In the genomic region with DNA sequence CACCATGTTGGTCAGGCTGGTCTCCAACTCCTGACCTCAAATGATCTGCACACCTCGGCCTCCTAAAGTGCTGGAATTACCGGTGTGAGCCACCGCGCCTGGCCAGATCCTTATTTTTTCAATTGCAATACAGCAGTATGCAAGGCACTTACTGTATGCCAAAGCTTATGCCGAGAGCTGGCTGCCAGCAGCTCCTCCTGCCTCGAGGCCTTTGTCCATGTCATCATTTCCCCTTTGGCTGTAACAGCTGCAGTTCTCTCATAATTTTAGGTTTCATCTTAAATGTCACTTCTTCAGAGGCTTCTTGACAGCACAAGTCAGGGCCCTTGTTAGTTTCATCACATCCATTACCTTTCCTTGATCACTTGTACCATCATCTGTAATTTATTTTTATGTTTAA, we compare ENCODE assay signal across 9 cellular contexts. TPM values are rescaled to one million over a fixed set of nuclear protein-coding genes. Genes with fewer than 3 reads are reported as not detected.
DNase-seq lines count a peak whose midpoint lies in the region; ATAC-seq, FAIRE-seq and TF ChIP-seq lines count a peak whose summit lies in the region.
"Had no signal": no experiment of that assay in that cellular context is flagged by ENCODE, and none has a peak within 500 bp of the region (broad histone marks: within the 10 kb centered on the region; RNA-seq: fewer than 3 reads in every experiment).

No MANE protein-coding gene starts in this region.

- no peak overlapping the region for H3K9ac ChIP-seq in HepG2 (ENCODE audit: insufficient read depth, low read depth, low read length)

- ATAC-seq in HepG2 (no peak), right lobe of liver (no peak), GM19467 (IDR thresholded peaks at IDR 0.05; ENCODE audit: unreplicated experiment) (no peak)

- H3K36me3 Mint-ChIP-seq in type B pancreatic cell: peaks cover 13% of the 10 kb centered on the region

- no peak overlapping the region for H3K4me3 Mint-ChIP-seq in type B pancreatic cell

- H4K20me1 ChIP-seq in HepG2 (ENCODE audit: insufficient read depth, low read length) (peaks cover 4% of the 10 kb centered on the region; the same call in 1 of the 2 replicates), hepatocyte (ENCODE audit: insufficient read depth, poor library complexity, severe bottlenecking) (peaks cover 15% of the 10 kb centered on the region)

- H3K4me2 ChIP-seq in HepG2 (ENCODE audit: low read depth, low read length): no peak overlapping the region
- H3K4me2 ChIP-seq in hepatocyte: no peak overlapping the region

- intact Hi-C loops in HepG2 (cut with micrococcal nuclease; ENCODE audit: unreplicated experiment): no loop called here
- intact Hi-C loops in right lobe of liver (cut with DNase I): no loop called here

- POLR2A ChIA-PET in HepG2 (lab: Yijun Ruan, JAX): interaction anchor here (0.6 to 4.0 kb wide), 3 partner anchors 11 to 31 kb away, joined by 3 to 45 read pairs (median 24); partner anchors contain the start of gene CCDC134

- no peak for TF ChIP-seq CTCF in HepG2 (CRISPR knock-in tag; IDR thresholded peaks at IDR 0.05)
- TF ChIP-seq CTCF in right lobe of liver (IDR thresholded peaks at IDR 0.05): no peak
- TF ChIP-seq CTCF in VCaP (conservative IDR thresholded peaks at IDR 0.05): no peak
- no peak for TF ChIP-seq CTCF in hepatocyte (IDR thresholded peaks at IDR 0.05; ENCODE audit: poor library complexity)
- no peak for TF ChIP-seq CTCF in type B pancreatic cell (conservative IDR thresholded peaks at IDR 0.05)

- no peaks in the 10 kb centered on the region; a peak in 1 of 5 replicates for H3K27me3 ChIP-seq in HepG2 (ENCODE audit: control insufficient read depth in 1 of 2, insufficient read depth in 2 of 2, low read length in 2 of 2)
- H3K27me3 ChIP-seq in right lobe of liver: no peaks in the 10 kb centered on the region
- H3K27me3 ChIP-seq in hepatocyte: no peaks in the 10 kb centered on the region

- H3K27ac ChIP-seq in HepG2 (ENCODE audit: extremely low read length, insufficient read depth, low read length) (peak overlapping the region; percentile 96), right lobe of liver (peak overlapping the region in 1 of 3 donors; percentile 99), VCaP (peak overlapping the region; percentile 96), hepatocyte (peak overlapping the region; percentile 97)

- WGBS in HepG2 (ENCODE audit: low lambda C conversion rate): 95% methylated on average over 6 of the region's 6 CpGs
- WGBS in right lobe of liver (ENCODE audit: insufficient coverage, low coverage, low lambda C conversion rate, missing lambda C conversion rate): 37% methylated on average over 4 of the region's 6 CpGs
- 86% methylated on average over 6 of the region's 6 CpGs for WGBS in hepatocyte (ENCODE audit: low lambda C conversion rate, missing lambda C conversion rate)

- CTCF ChIA-PET in HepG2 (lab: Yijun Ruan, JAX; ENCODE audit: low intra/inter-chr PET ratio, low total read pairs): no interaction called here

- H3K27me3 Mint-ChIP-seq in type B pancreatic cell: no peaks in the 10 kb centered on the region

- H3K27ac Mint-ChIP-seq in type B pancreatic cell: peak overlapping the region; percentile 98

- no peak for FAIRE-seq in HepG2 (lab: Jason Lieb, UNC)
- FAIRE-seq: G401.6 had no signal

- H3K4me1 Mint-ChIP-seq in type B pancreatic cell (ENCODE audit: unreplicated experiment): peaks cover 30% of the 10 kb centered on the region

- no peaks in the 10 kb centered on the region for H3K9me2 ChIP-seq in hepatocyte (replicated peaks; ENCODE audit: insufficient read depth)

- H3K36me3 ChIP-seq in HepG2 (replicated peaks in 1 of 2; ENCODE audit: control insufficient read depth in 1 of 2, insufficient read depth in 2 of 2, low read length in 2 of 2) (peaks cover 1 to 10% of the 10 kb centered on the region in 2 experiments; a peak in 4 of 5 replicates), right lobe of liver (peaks cover 0 to 5% (median 0%) of the 10 kb centered on the region in 4 donors), hepatocyte (replicated peaks; ENCODE audit: insufficient read depth, low read depth) (no peaks in the 10 kb centered on the region)

- no peaks in the 10 kb centered on the region for H3K9me3 Mint-ChIP-seq in type B pancreatic cell

- peaks cover 34% of the 10 kb centered on the region for H3K79me2 ChIP-seq in HepG2 (ENCODE audit: insufficient read depth, low read length)
- peaks cover 33% of the 10 kb centered on the region for H3K79me2 ChIP-seq in hepatocyte

- no TSS peak for BruUV-seq in HepG2 (replicated peaks; lab: Mats Ljungman, UMichigan)

- no peak for TF ChIP-seq POLR2A in HepG2 (IDR thresholded peaks at IDR 0.05; ENCODE audit: insufficient read depth in 1 of 2, low read depth in 2 of 2, low read length in 2 of 2)
- TF ChIP-seq POLR2A in right lobe of liver (IDR thresholded peaks at IDR 0.05): no peak

- TF ChIP-seq RAD21 in HepG2 (CRISPR knock-in tag; IDR thresholded peaks at IDR 0.05): no peak

- H3K9me3 ChIP-seq in HepG2 (ENCODE audit: low read length) (no peaks in the 10 kb centered on the region), right lobe of liver (no peaks in the 10 kb centered on the region), hepatocyte (ENCODE audit: low read depth) (no peaks in the 10 kb centered on the region)

- peaks cover 44% of the 10 kb centered on the region for H3K4me1 ChIP-seq in HepG2 (ENCODE audit: insufficient read depth, low read length)
- H3K4me1 ChIP-seq in right lobe of liver: peaks cover 0 to 24% (median under 1%) of the 10 kb centered on the region in 4 donors
- H3K4me1 ChIP-seq in hepatocyte (ENCODE audit: insufficient read depth): peaks cover 28% of the 10 kb centered on the region

- H2AFZ ChIP-seq in HepG2 (ENCODE audit: low read length) (no peak overlapping the region), hepatocyte (no peak overlapping the region)

- in situ Hi-C loops in HepG2 (cut with HindIII; ENCODE audit: extremely low pct_ligation_motif_present, low pct_unique_long_range_greater_than_20kb): no loop called here

- TF ChIP-seq EP300 in HepG2 (IDR thresholded peaks at IDR 0.05; ENCODE audit: low read depth in 2 of 2, low read length in 2 of 2) (no peak), HepG2 (CRISPR knock-in tag; IDR thresholded peaks at IDR 0.05; ENCODE audit: borderline replicate concordance) (no peak)

- H3K4me3 ChIP-seq in HepG2 (replicated peaks in 1 of 3; ENCODE audit: insufficient read depth in 1 of 3, low read depth in 2 of 3, low read length in 3 of 3): no peak overlapping the region
- H3K4me3 ChIP-seq in right lobe of liver: no peak overlapping the region
- no peak overlapping the region for H3K4me3 ChIP-seq in hepatocyte

- DNase-seq in HepG2 (ENCODE audit: low spot score): no peak
- no peak for DNase-seq in right lobe of liver
- DNase-seq in hepatocyte (ENCODE audit: low spot score): no peak
- DNase-seq in type B pancreatic cell (ENCODE audit: extremely low spot score, unreplicated experiment): no peak
- DNase-seq in NK-92 treated with Interleukin-12 subunit alpha and Interleukin-12 subunit beta, amount 100 ng/mL, for 24 hours (lab: John Stamatoyannopoulos, UW): no peak
- no peak for DNase-seq in NCI-H2171 (lab: John Stamatoyannopoulos, UW)

RNA-seq across cellular contexts. Expression of gene SREBF2, which starts 1.5 kb away (rescaled TPM):
- total RNA-seq in HepG2 (2016; rRNA removed; fragmentation: Illumina TruSeq; extraction: Trizol) (30.2 and 53.8 TPM in 2 replicates), right lobe of liver (10 to 100 TPM; 26.7 to 63.4 (median 37.2) TPM), hepatocyte (109 and 114 TPM in 2 replicates), type B pancreatic cell (ENCODE audit: low replicate concordance) (110 and 119 TPM in 2 replicates)
- 14.0 and 16.6 TPM in 2 replicates for total RNA-seq in HepG2 (2016; cell fraction: cytosol; rRNA removed; fragmentation: Illumina TruSeq; extraction: Trizol; ENCODE audit: low read depth)
- total RNA-seq in HepG2 (2016; cell fraction: insoluble cytoplasmic fraction; rRNA removed; fragmentation: Illumina TruSeq; extraction: Trizol): 28.0 and 53.2 TPM in 2 replicates
- 33.3 and 36.0 TPM in 2 replicates for total RNA-seq in HepG2 (2016; cell fraction: membrane; rRNA removed; fragmentation: Illumina TruSeq; extraction: Trizol)
- total RNA-seq in HepG2 (2016; cell fraction: nucleus; rRNA removed; fragmentation: Illumina TruSeq; extraction: Trizol): 57.4 and 66.5 TPM in 2 replicates
- polyA plus RNA-seq in HepG2 (2011; rRNA removed) (72.6 and 108 TPM in 2 replicates), hepatocyte (96.3 and 113 TPM in 2 replicates)
- 70.5 and 75.9 TPM in 2 replicates for polyA plus RNA-seq in HepG2 (2011; cell fraction: cytosol; rRNA removed)
- 163 and 208 TPM in 2 replicates for polyA plus RNA-seq in HepG2 (2011; cell fraction: nucleus; rRNA removed)
- 109 and 143 TPM in 2 replicates for polyA plus RNA-seq in HepG2 (2012)
- polyA plus RNA-seq in HepG2 (2016; cell fraction: cytosol; fragmentation: Illumina TruSeq; extraction: Trizol; ENCODE audit: low read depth): 6.9 and 7.8 TPM in 2 replicates
- 26.3 and 34.3 TPM in 2 replicates for polyA plus RNA-seq in HepG2 (2016; cell fraction: insoluble cytoplasmic fraction; fragmentation: Illumina TruSeq; extraction: Trizol; ENCODE audit: low read depth)
- polyA plus RNA-seq in HepG2 (2016; cell fraction: membrane; fragmentation: Illumina TruSeq; extraction: Trizol; ENCODE audit: low read depth): 19.9 and 23.8 TPM in 2 replicates
- polyA plus RNA-seq in HepG2 (2016; cell fraction: nucleus; fragmentation: Illumina TruSeq; extraction: Trizol; ENCODE audit: insufficient read depth, low read depth): 92.3 and 92.9 TPM in 2 replicates
- polyA minus RNA-seq in HepG2 (2011; rRNA and poly(A)+ RNA removed; ENCODE audit: low replicate concordance): 105 and 167 TPM in 2 replicates
- polyA minus RNA-seq in HepG2 (2011; cell fraction: cytosol; rRNA and poly(A)+ RNA removed): 56.3 and 97.6 TPM in 2 replicates
- polyA minus RNA-seq in HepG2 (2011; cell fraction: nucleus; rRNA and poly(A)+ RNA removed): 62.8 and 87.4 TPM in 2 replicates

RNA-seq across cellular contexts. Expression of gene CCDC134, which starts 30.9 kb away (rescaled TPM):
- total RNA-seq in HepG2 (2016; rRNA removed; fragmentation: Illumina TruSeq; extraction: Trizol): 11.3 and 17.4 TPM in 2 replicates
- total RNA-seq in HepG2 (2016; cell fraction: cytosol; rRNA removed; fragmentation: Illumina TruSeq; extraction: Trizol; ENCODE audit: low read depth): 40.7 and 41.5 TPM in 2 replicates
- 11.5 and 17.3 TPM in 2 replicates for total RNA-seq in HepG2 (2016; cell fraction: insoluble cytoplasmic fraction; rRNA removed; fragmentation: Illumina TruSeq; extraction: Trizol)
- total RNA-seq in HepG2 (2016; cell fraction: membrane; rRNA removed; fragmentation: Illumina TruSeq; extraction: Trizol): 12.5 and 13.5 TPM in 2 replicates
- 21.6 and 24.7 TPM in 2 replicates for total RNA-seq in HepG2 (2016; cell fraction: nucleus; rRNA removed; fragmentation: Illumina TruSeq; extraction: Trizol)
- 4.8 and 5.6 TPM in 2 replicates for polyA plus RNA-seq in HepG2 (2011; rRNA removed)
- polyA plus RNA-seq in HepG2 (2011; cell fraction: cytosol; rRNA removed): 3.7 and 5.6 TPM in 2 replicates
- polyA plus RNA-seq in HepG2 (2011; cell fraction: nucleus; rRNA removed): 6.9 and 7.1 TPM in 2 replicates
- polyA plus RNA-seq in HepG2 (2012): 2.7 and 2.8 TPM in 2 replicates
- polyA plus RNA-seq in HepG2 (2016; cell fraction: cytosol; fragmentation: Illumina TruSeq; extraction: Trizol; ENCODE audit: low read depth): 1.8 and 2.0 TPM in 2 replicates
- polyA plus RNA-seq in HepG2 (2016; cell fraction: insoluble cytoplasmic fraction; fragmentation: Illumina TruSeq; extraction: Trizol; ENCODE audit: low read depth): 4.4 TPM in 2 replicates
- 2.2 and 2.7 TPM in 2 replicates for polyA plus RNA-seq in HepG2 (2016; cell fraction: membrane; fragmentation: Illumina TruSeq; extraction: Trizol; ENCODE audit: low read depth)
- 18.6 and 19.9 TPM in 2 replicates for polyA plus RNA-seq in HepG2 (2016; cell fraction: nucleus; fragmentation: Illumina TruSeq; extraction: Trizol; ENCODE audit: insufficient read depth, low read depth)
- 14.6 and 21.4 TPM in 2 replicates for polyA minus RNA-seq in HepG2 (2011; rRNA and poly(A)+ RNA removed; ENCODE audit: low replicate concordance)
- 9.4 and 9.7 TPM in 2 replicates for polyA minus RNA-seq in HepG2 (2011; cell fraction: cytosol; rRNA and poly(A)+ RNA removed)
- polyA minus RNA-seq in HepG2 (2011; cell fraction: nucleus; rRNA and poly(A)+ RNA removed): 6.3 and 8.3 TPM in 2 replicates
- 1 to 10 TPM; 2.6 to 5.2 (median 3.4) TPM for total RNA-seq in right lobe of liver
- 7.2 and 9.2 TPM in 2 replicates for total RNA-seq in hepatocyte
- polyA plus RNA-seq in hepatocyte: 4.1 and 7.4 TPM in 2 replicates
- total RNA-seq in type B pancreatic cell (ENCODE audit: low replicate concordance): 13.2 and 19.6 TPM in 2 replicates
